In the genomic region with DNA sequence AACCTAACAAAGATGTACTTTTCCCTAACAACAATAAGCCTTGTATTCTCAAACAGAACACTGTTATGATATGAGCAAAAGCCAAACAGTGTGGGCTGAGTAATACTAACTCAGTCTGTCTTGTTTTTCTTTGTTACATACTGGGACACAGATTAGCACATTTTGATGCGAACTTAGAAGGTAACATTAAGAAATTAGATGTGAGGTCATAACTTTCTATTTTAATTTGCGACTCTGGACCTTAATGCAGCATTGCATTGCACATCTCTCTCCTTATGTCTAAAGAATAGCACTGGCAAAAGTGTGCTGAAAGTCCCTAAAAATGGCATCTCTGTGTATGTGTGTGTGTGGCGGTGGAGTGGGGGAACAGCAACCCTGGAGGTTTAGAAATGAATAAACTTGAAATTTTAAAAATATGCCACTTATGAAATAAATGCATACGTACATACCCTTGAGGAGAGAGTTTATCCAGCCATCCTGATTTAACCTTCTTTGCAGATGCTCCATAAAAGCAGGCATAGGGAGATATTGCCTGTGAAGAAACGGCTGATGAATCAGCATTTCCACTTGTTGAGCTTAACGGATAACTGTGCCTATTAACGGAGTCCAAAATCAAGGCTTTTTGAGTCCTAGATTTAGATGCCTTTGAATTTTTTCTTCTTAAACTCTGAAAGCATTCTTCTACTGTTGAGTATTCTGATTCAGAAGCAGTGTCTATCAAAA, we compare ENCODE assay signal across 11 cellular contexts. TPM values are rescaled to one million over a fixed set of nuclear protein-coding genes. Genes with fewer than 3 reads are reported as not detected.
DNase-seq lines count a peak whose midpoint lies in the region; ATAC-seq and TF ChIP-seq lines count a peak whose summit lies in the region.
"Had no signal": no experiment of that assay in that cellular context is flagged by ENCODE, and none has a peak within 500 bp of the region (broad histone marks: within the 10 kb centered on the region; RNA-seq: fewer than 3 reads in every experiment).

No MANE protein-coding gene starts in this region.

- ATAC-seq in GM19372 (IDR thresholded peaks at IDR 0.05; ENCODE audit: low read depth, unreplicated experiment), result peak; percentile 39
- peak; percentile 61 for ATAC-seq in HG03442 (IDR thresholded peaks at IDR 0.05; ENCODE audit: unreplicated experiment)

- peak; percentile 31 for DNase-seq in GM06990 (ENCODE audit: extremely low read depth, insufficient read length)
- peak; percentile 59 for DNase-seq in foreskin melanocyte
- no peak for DNase-seq in GM03348 (ENCODE audit: low spot score)
- no peak for DNase-seq in AG08395 (ENCODE audit: low spot score)
- DNase-seq in smooth muscle cell (lab: John Stamatoyannopoulos, UW; ENCODE audit: unreplicated experiment), result no peak
- no peak for DNase-seq in EL
- DNase-seq: colonic mucosa, kidney, NCI-H345 had no signal

- H3K27me3 ChIP-seq in GM06990 (replicated peaks; ENCODE audit: control insufficient read depth, insufficient read depth, low read length) (no peaks in the 10 kb centered on the region), smooth muscle cell (ENCODE audit: low read depth) (no peaks in the 10 kb centered on the region)
- H3K27me3 ChIP-seq: colonic mucosa had no signal

- WGBS in smooth muscle cell (ENCODE audit: low lambda C conversion rate), result 44% methylated on average over 7 of the region's 7 CpGs

- H3K4me3 ChIP-seq in GM06990 (replicated peaks; ENCODE audit: low read depth, low read length), result no peak overlapping the region
- H3K4me3 ChIP-seq in smooth muscle cell, result no peak overlapping the region
- H3K4me3 ChIP-seq: colonic mucosa had no signal

- no peak overlapping the region for H2AFZ ChIP-seq in smooth muscle cell (ENCODE audit: low read depth)

- no peaks in the 10 kb centered on the region for H3K79me2 ChIP-seq in smooth muscle cell (ENCODE audit: low read depth)

- H3F3A ChIP-seq in smooth muscle cell (ENCODE audit: low read depth), result no peaks in the 10 kb centered on the region

- H4K20me1 ChIP-seq in smooth muscle cell (ENCODE audit: low read depth), result no peaks in the 10 kb centered on the region

- TF ChIP-seq CTCF in GM06990 (IDR thresholded peaks at IDR 0.05; ENCODE audit: insufficient read depth, low read length, poor library complexity, severe bottlenecking) (no peak), smooth muscle cell (IDR thresholded peaks at IDR 0.05; ENCODE audit: borderline replicate concordance, insufficient read depth, poor library complexity, severe bottlenecking) (no peak)

- H3K27ac ChIP-seq in smooth muscle cell (ENCODE audit: low read depth), result no peak overlapping the region
- H3K27ac ChIP-seq: colonic mucosa had no signal

- H3K36me3 ChIP-seq in GM06990 (ENCODE audit: control insufficient read depth, insufficient read depth, low read length) (no peaks in the 10 kb centered on the region), smooth muscle cell (ENCODE audit: low read depth) (no peaks in the 10 kb centered on the region)
- H3K36me3 ChIP-seq: colonic mucosa had no signal

- H3K4me2 ChIP-seq in smooth muscle cell, result no peak overlapping the region

- H3K4me1 ChIP-seq in smooth muscle cell (ENCODE audit: low read depth), result no peaks in the 10 kb centered on the region
- H3K4me1 ChIP-seq: colonic mucosa had no signal

- H3K9me3 ChIP-seq in smooth muscle cell (replicated peaks; ENCODE audit: low read depth), result no peaks in the 10 kb centered on the region
- H3K9me3 ChIP-seq: colonic mucosa had no signal

- H3K9ac ChIP-seq in smooth muscle cell (ENCODE audit: low read depth), result no peak overlapping the region

RNA-seq across cellular contexts. Expression of gene ARAP2, which starts 34.2 kb away (rescaled TPM):
- total RNA-seq in smooth muscle cell, result 12.6 and 17.9 TPM in 2 replicates
- 1.2 and 3.5 TPM in 2 replicates for polyA plus RNA-seq in smooth muscle cell

Comparison
In these comparisons a context has a peak if more than half of its experiments do, and no peak if none do; other contexts are left out.
1. DNase-seq: peak in GM06990 (single experiment) and foreskin melanocyte (single experiment); none in GM03348 (single experiment), AG08395 (single experiment), smooth muscle cell (single experiment) and EL (single experiment).